ENCODE assay signal across 27 cellular contexts in the genomic region with DNA sequence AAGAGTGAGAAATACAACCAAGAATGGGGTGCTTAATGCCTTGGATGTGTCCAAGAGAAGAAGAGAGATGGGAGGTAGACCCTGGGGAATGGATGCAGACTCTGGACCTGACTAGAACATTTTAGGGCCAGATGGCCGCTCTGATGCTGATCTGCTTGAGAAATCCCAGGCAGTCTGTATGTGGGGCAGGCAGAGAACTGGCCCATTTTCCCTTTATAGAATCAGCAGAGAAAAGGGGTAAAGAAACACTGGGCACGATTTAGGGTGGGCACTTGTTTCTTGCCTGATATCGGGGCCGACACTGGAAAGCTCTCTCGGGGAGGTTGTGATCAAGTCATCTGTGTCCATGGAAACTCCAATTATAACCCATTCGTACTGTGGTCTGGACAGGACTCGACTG.
"Had no signal": no experiment of that assay in that cellular context is flagged by ENCODE, and none has a peak within 500 bp of the region (broad histone marks: within the 10 kb centered on the region; RNA-seq: fewer than 3 reads in every experiment).

No MANE protein-coding gene starts in this region.

- ATAC-seq: activated CD4-positive, CD25-positive, alpha-beta regulatory T cell treated with anti-CD3 and anti-CD28 coated beads, Interleukin-2, amount 50 U/mL, for 24 hours; activated CD8-positive, alpha-beta T cell treated with anti-CD3 and anti-CD28 coated beads for 36 hours; activated naive CD8-positive, alpha-beta T cell treated with anti-CD3 and anti-CD28 coated beads, Interleukin-2, amount 50 U/mL, for 24 hours; body of pancreas had no signal

- H3K36me3 ChIP-seq: adrenal gland, colonic mucosa had no signal

- H3K4me1 ChIP-seq: adrenal gland, body of pancreas, colonic mucosa had no signal

- H3K27me3 Mint-ChIP-seq: activated CD8-positive, alpha-beta T cell treated with anti-CD3 and anti-CD28 coated beads for 36 hours; activated naive CD8-positive, alpha-beta T cell treated with anti-CD3 and anti-CD28 coated beads for 36 hours had no signal

- H3K36me3 Mint-ChIP-seq: activated naive CD4-positive, alpha-beta T cell treated with anti-CD3 and anti-CD28 coated beads, Interleukin-2, amount 50 U/mL, for 24 hours; activated naive CD8-positive, alpha-beta T cell treated with anti-CD3 and anti-CD28 coated beads for 36 hours had no signal

- H3K4me1 Mint-ChIP-seq: activated B cell treated with CpG ODN at 0.5 μM for 24 hours; activated naive CD4-positive, alpha-beta T cell treated with anti-CD3 and anti-CD28 coated beads, Interleukin-2, amount 50 U/mL, for 24 hours; activated naive CD8-positive, alpha-beta T cell treated with anti-CD3 and anti-CD28 coated beads for 36 hours; activated naive CD8-positive, alpha-beta T cell treated with anti-CD3 and anti-CD28 coated beads, Interleukin-2, amount 50 U/mL, for 24 hours had no signal

- H3K27ac ChIP-seq: adrenal gland, body of pancreas, colonic mucosa, epithelial cell of prostate, VCaP had no signal

- H3K9me3 Mint-ChIP-seq: activated CD8-positive, alpha-beta T cell treated with anti-CD3 and anti-CD28 coated beads for 36 hours; activated naive CD4-positive, alpha-beta T cell treated with anti-CD3 and anti-CD28 coated beads for 36 hours; activated naive CD4-positive, alpha-beta T cell treated with anti-CD3 and anti-CD28 coated beads, Interleukin-2, amount 50 U/mL, for 24 hours; activated naive CD8-positive, alpha-beta T cell treated with anti-CD3 and anti-CD28 coated beads for 36 hours; activated T-helper 2 cell treated with anti-CD3 and anti-CD28 coated beads, Interferon-gamma antibody, Interleukin-2, Interleukin-4, amounts not matched to agents 10 μg/mL and 5 μg/mL and 100 μg/mL, durations not matched to agents 14 hours and 24 hours and 36 hours had no signal

- H3K9me3 ChIP-seq: adrenal gland, body of pancreas, colonic mucosa had no signal

- DNase-seq: activated B cell treated with CpG ODN at 0.5 μM for 24 hours; activated CD4-positive, alpha-beta T cell treated with anti-CD3 and anti-CD28 coated beads for 48 hours; activated CD4-positive, alpha-beta T cell treated with anti-CD3 and anti-CD28 coated beads, Interleukin-2, amount 50 U/mL, for 1 hour; activated CD4-positive, alpha-beta T cell treated with anti-CD3 and anti-CD28 coated beads, Interleukin-2, amount 50 U/mL, for 48 hours; activated CD8-positive, alpha-beta T cell treated with anti-CD3 and anti-CD28 coated beads for 36 hours; activated effector memory CD4-positive, alpha-beta T cell treated with anti-CD3 and anti-CD28 coated beads, Interleukin-2, amount 50 U/mL, for 16 hours; activated naive CD4-positive, alpha-beta T cell treated with anti-CD3 and anti-CD28 coated beads for 36 hours; activated naive CD8-positive, alpha-beta T cell treated with anti-CD3 and anti-CD28 coated beads for 36 hours; activated naive CD8-positive, alpha-beta T cell treated with anti-CD3 and anti-CD28 coated beads, Interleukin-2, amount 50 U/mL, for 24 hours; activated T-cell treated with anti-CD3 and anti-CD28 coated beads, Interleukin-2, amount 50 U/mL, for 1 hour; activated T-cell treated with anti-CD3 and anti-CD28 coated beads, Interleukin-2, amount 50 U/mL, for 48 hours; amygdala; aorta; body of pancreas; caudate nucleus; cerebellar nuclear complex; colonic mucosa; effector CD8-positive, alpha-beta T cell; foreskin fibroblast; T-helper 2 cell had no signal

- H3K4me3 Mint-ChIP-seq: activated B cell treated with CpG ODN at 0.5 μM for 24 hours; activated CD8-positive, alpha-beta T cell treated with anti-CD3 and anti-CD28 coated beads for 36 hours; activated naive CD4-positive, alpha-beta T cell treated with anti-CD3 and anti-CD28 coated beads for 36 hours; activated naive CD4-positive, alpha-beta T cell treated with anti-CD3 and anti-CD28 coated beads, Interleukin-2, amount 50 U/mL, for 24 hours; activated naive CD8-positive, alpha-beta T cell treated with anti-CD3 and anti-CD28 coated beads for 36 hours; activated naive CD8-positive, alpha-beta T cell treated with anti-CD3 and anti-CD28 coated beads, Interleukin-2, amount 50 U/mL, for 24 hours; activated T-helper 1 cell treated with anti-CD3 and anti-CD28 coated beads, Interleukin-12 subunit alpha, Interleukin-12 subunit beta, Interleukin-2, Interleukin-4 antibody, amounts not matched to agents 30 ng/mL and 10 ng/mL and 1 ng/mL, durations not matched to agents 14 hours and 24 hours and 36 hours had no signal

- H3K27ac Mint-ChIP-seq: activated B cell treated with CpG ODN at 0.5 μM for 24 hours; activated CD8-positive, alpha-beta T cell treated with anti-CD3 and anti-CD28 coated beads for 36 hours; activated naive CD4-positive, alpha-beta T cell treated with anti-CD3 and anti-CD28 coated beads for 36 hours; activated naive CD4-positive, alpha-beta T cell treated with anti-CD3 and anti-CD28 coated beads, Interleukin-2, amount 50 U/mL, for 24 hours; activated naive CD8-positive, alpha-beta T cell treated with anti-CD3 and anti-CD28 coated beads for 36 hours; activated naive CD8-positive, alpha-beta T cell treated with anti-CD3 and anti-CD28 coated beads, Interleukin-2, amount 50 U/mL, for 24 hours; activated T-helper 1 cell treated with anti-CD3 and anti-CD28 coated beads, Interleukin-12 subunit alpha, Interleukin-12 subunit beta, Interleukin-2, Interleukin-4 antibody, amounts not matched to agents 30 ng/mL and 10 ng/mL and 1 ng/mL, durations not matched to agents 14 hours and 24 hours and 36 hours; activated T-helper 2 cell treated with anti-CD3 and anti-CD28 coated beads, Interferon-gamma antibody, Interleukin-2, Interleukin-4, amounts not matched to agents 10 μg/mL and 5 μg/mL and 100 μg/mL, durations not matched to agents 14 hours and 24 hours and 36 hours had no signal

- H3K27me3 ChIP-seq: adrenal gland, body of pancreas, colonic mucosa had no signal

- H3K4me3 ChIP-seq: adrenal gland, body of pancreas, colonic mucosa had no signal
